Comparison of ENCODE assay signal across 1 cellular context in genomic region chr2:240914645-240915525, GRCh38.
TF ChIP-seq lines count a peak whose summit lies in the region.

No MANE protein-coding gene starts in this region.

TF ChIP-seq in HCT116, 20 proteins besides CTCF, POLR2A, EP300 and RAD21 (continued from another document):
- TF ChIP-seq POLR2AphosphoS5 (IDR thresholded peaks at IDR 0.05; ENCODE audit: low read depth, low read length) (no peak), SP1 (IDR thresholded peaks at IDR 0.05; ENCODE audit: low read depth) (no peak)
